Comparison of ENCODE assay signal across 2 cellular contexts in the genomic region with DNA sequence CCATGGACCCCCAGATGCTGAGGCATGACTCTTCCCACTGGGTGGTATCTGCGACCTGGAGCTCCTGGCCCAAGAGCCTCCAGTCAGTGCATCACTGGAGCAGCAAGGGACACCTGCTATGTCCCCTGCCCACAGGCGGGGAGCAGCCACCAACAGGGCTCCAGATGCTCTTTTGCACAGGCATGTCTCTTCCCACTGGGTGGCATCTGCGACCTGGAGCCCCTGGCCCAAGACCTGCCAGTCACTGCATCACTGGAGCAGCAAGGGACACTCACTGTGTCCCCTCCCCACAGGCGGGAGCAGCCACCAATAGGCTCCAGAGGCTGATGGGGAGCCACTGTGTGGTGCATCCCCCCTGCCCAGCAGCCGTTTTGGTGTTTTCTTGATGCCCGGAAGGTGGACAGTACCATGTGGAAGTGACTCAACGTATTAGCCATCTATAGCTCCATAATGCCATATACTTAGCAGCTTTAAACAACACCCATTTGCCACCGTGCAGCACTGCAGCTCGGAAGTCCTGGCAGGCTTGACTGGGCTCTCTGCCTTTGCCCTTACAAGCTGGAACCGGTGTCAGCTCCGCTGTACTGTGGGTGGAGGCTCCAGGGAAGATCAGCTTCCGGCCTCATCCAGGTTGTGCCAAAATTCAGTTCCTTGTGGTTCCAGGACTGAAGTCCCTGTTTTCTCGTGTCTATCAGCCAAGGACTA.
TF ChIP-seq lines count a peak whose summit lies in the region.

No MANE protein-coding gene starts in this region.

TF ChIP-seq in HepG2, 621 proteins besides CTCF, POLR2A, EP300 and RAD21 (continued from another document):
- no peak for TF ChIP-seq SNAPC2 (CRISPR knock-in tag; IDR thresholded peaks at IDR 0.05)
- TF ChIP-seq, protein P1, sequence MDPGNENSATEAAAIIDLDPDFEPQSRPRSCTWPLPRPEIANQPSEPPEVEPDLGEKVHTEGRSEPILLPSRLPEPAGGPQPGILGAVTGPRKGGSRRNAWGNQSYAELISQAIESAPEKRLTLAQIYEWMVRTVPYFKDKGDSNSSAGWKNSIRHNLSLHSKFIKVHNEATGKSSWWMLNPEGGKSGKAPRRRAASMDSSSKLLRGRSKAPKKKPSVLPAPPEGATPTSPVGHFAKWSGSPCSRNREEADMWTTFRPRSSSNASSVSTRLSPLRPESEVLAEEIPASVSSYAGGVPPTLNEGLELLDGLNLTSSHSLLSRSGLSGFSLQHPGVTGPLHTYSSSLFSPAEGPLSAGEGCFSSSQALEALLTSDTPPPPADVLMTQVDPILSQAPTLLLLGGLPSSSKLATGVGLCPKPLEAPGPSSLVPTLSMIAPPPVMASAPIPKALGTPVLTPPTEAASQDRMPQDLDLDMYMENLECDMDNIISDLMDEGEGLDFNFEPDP (CRISPR knock-in tag; conservative IDR thresholded peaks at IDR 0.05) = 0 out of 2 replicates have a peak, but pooled peaks have one; percentile 13
- TF ChIP-seq KDM2A (CRISPR knock-in tag; IDR thresholded peaks at IDR 0.05; ENCODE audit: borderline replicate concordance, low read depth) = no peak
- no peak for TF ChIP-seq JDP2 (CRISPR knock-in tag; IDR thresholded peaks at IDR 0.05; ENCODE audit: borderline replicate concordance)
- TF ChIP-seq TARDBP (CRISPR knock-in tag; IDR thresholded peaks at IDR 0.05) = no peak
TF ChIP-seq in HepG2: peak in this region for 1.

TF ChIP-seq in H1, 55 proteins besides CTCF, POLR2A, EP300 and RAD21:
- TF ChIP-seq, protein P2, sequence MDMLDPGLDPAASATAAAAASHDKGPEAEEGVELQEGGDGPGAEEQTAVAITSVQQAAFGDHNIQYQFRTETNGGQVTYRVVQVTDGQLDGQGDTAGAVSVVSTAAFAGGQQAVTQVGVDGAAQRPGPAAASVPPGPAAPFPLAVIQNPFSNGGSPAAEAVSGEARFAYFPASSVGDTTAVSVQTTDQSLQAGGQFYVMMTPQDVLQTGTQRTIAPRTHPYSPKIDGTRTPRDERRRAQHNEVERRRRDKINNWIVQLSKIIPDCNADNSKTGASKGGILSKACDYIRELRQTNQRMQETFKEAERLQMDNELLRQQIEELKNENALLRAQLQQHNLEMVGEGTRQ (IDR thresholded peaks at IDR 0.05; ENCODE audit: low read length) = no peak
- TF ChIP-seq CREB1 (IDR thresholded peaks at IDR 0.05) = no peak
- no peak for TF ChIP-seq TAF7 (optimal IDR thresholded peaks at IDR 0.05; ENCODE audit: borderline replicate concordance, low read depth, low read length)
- TF ChIP-seq NRF1 (IDR thresholded peaks at IDR 0.05; ENCODE audit: low read depth, low read length) = no peak
- no peak for TF ChIP-seq KDM4A (IDR thresholded peaks at IDR 0.05; ENCODE audit: low read depth, low read length, severe bottlenecking)
- TF ChIP-seq TBP (IDR thresholded peaks at IDR 0.05; ENCODE audit: low read depth, low read length) = no peak
- no peak for TF ChIP-seq GABPA (IDR thresholded peaks at IDR 0.05; ENCODE audit: borderline replicate concordance, insufficient read depth, low read length)
- TF ChIP-seq CHD2 (IDR thresholded peaks at IDR 0.05; ENCODE audit: low read length) = no peak
- TF ChIP-seq RXRA (IDR thresholded peaks at IDR 0.05; ENCODE audit: insufficient read depth, low read depth, low read length) = no peak
- TF ChIP-seq NANOG (IDR thresholded peaks at IDR 0.05; ENCODE audit: insufficient read depth, low read depth, low read length, poor library complexity, severe bottlenecking) = no peak
- TF ChIP-seq FOSL1 (IDR thresholded peaks at IDR 0.05; ENCODE audit: insufficient read depth, low read depth, low read length) = no peak
- TF ChIP-seq, protein P3, sequence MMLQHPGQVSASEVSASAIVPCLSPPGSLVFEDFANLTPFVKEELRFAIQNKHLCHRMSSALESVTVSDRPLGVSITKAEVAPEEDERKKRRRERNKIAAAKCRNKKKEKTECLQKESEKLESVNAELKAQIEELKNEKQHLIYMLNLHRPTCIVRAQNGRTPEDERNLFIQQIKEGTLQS (IDR thresholded peaks at IDR 0.05; ENCODE audit: insufficient read depth, low read depth, low read length) = no peak
- TF ChIP-seq CTBP2 (IDR thresholded peaks at IDR 0.05; ENCODE audit: borderline replicate concordance, insufficient read depth, insufficient read length, low read length) = no peak
